25 cellular contexts compared by ENCODE assay signal in the genomic region with DNA sequence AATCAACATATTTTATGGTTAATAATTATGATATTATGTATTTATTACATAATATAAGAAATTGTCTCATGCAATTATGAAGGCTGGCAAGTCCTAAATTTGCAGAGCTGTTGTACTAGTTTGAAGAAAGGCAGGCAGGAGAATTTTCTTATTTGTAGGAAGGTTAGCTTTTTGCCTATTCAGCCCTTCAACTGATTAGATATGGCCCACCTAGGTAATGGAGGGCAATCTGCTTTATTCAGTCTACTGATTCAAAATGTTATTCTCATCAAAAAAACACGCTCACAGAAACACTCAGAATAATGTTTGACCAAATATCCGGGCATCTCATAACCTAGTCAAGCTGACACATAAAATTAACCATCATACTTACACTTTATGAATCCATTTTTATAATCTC.
"Had no signal": no experiment of that assay in that cellular context is flagged by ENCODE, and none has a peak within 500 bp of the region (broad histone marks: within the 10 kb centered on the region; RNA-seq: fewer than 3 reads in every experiment).

No MANE protein-coding gene starts in this region.

- H3K27ac ChIP-seq: stomach, suprapubic skin, testis, thoracic aorta, thyroid gland, tibial artery, tibial nerve, transverse colon, upper lobe of left lung, upper lobe of right lung, uterus, vagina had no signal

- DNase-seq: stimulated activated CD4-positive, alpha-beta T cell treated with anti-CD3 and anti-CD28 coated beads, Interleukin-2, amount 100 ng/mL, for 48 hours; stimulated activated CD4-positive, alpha-beta T cell treated with anti-CD3 and anti-CD28 coated beads, Interleukin-4, amount 100 ng/mL, for 1 hour; stimulated activated CD4-positive, alpha-beta T cell treated with anti-CD3 and anti-CD28 coated beads, Interleukin-4, amount 100 ng/mL, for 24 hours; stimulated activated CD4-positive, alpha-beta T cell treated with anti-CD3 and anti-CD28 coated beads, Interleukin-4, amount 100 ng/mL, for 4 hours; stimulated activated CD8-positive, alpha-beta memory T cell treated with anti-CD3 and anti-CD28 coated beads, Interleukin-4, amount 100 ng/mL, for 48 hours; stimulated activated naive B cell treated with anti-CD40 and anti-IgM and Interleukin-4, amounts not matched to agents 10 μg/mL and 1 μg/mL and 100 μg/mL, for 72 hours; stimulated activated naive CD4-positive, alpha-beta T cell; stimulated activated naive CD4-positive, alpha-beta T cell treated with Interleukin-2 at 50 U/mL for 16 hours; stimulated activated naive CD8-positive, alpha-beta T cell treated with anti-CD3 and anti-CD28 coated beads, Interleukin-15, amount 100 ng/mL, for 72 hours; stimulated activated naive CD8-positive, alpha-beta T cell treated with anti-CD3 and anti-CD28 coated beads, Interleukin-15, Interleukin-2, amounts not matched to agents 100 U/mL and 50 U/mL, for 24 hours; stomach; substantia nigra; testis; thyroid gland; tibial artery; transverse colon; upper lobe of left lung; upper lobe of right lung; uterus had no signal

- H3K36me3 ChIP-seq: stomach, suprapubic skin, thoracic aorta, thyroid gland, tibial artery, tibial nerve, transverse colon, upper lobe of left lung, upper lobe of right lung, uterus, vagina had no signal

- FAIRE-seq: urothelium cell line had no signal

- ATAC-seq: stimulated activated effector memory CD8-positive, alpha-beta T cell treated with anti-CD3 and anti-CD28 coated beads, Interleukin-12 subunit alpha, Interleukin-12 subunit beta, amount 100 ng/mL, for 72 hours; stimulated activated naive B cell treated with anti-CD40 and anti-IgM and Interleukin-4, amounts not matched to agents 10 μg/mL and 1 μg/mL and 100 μg/mL, for 72 hours; stimulated activated naive CD8-positive, alpha-beta T cell treated with anti-CD3 and anti-CD28 coated beads, Interleukin-15, amount 100 ng/mL, for 72 hours; stimulated activated naive CD8-positive, alpha-beta T cell treated with anti-CD3 and anti-CD28 coated beads, Interleukin-15, Interleukin-2, amounts not matched to agents 100 U/mL and 50 U/mL, for 24 hours; upper lobe of right lung had no signal

- H3K9me3 ChIP-seq: stomach, suprapubic skin, testis, thoracic aorta, thyroid gland, tibial artery, tibial nerve, transverse colon, upper lobe of left lung, upper lobe of right lung, uterus, vagina had no signal

- H3K4me1 ChIP-seq: stomach, suprapubic skin, testis, thyroid gland, tibial artery, tibial nerve, transverse colon, upper lobe of left lung, upper lobe of right lung, uterus, vagina had no signal

- H3K4me3 ChIP-seq: stomach, suprapubic skin, testis, thoracic aorta, thyroid gland, tibial artery, tibial nerve, transverse colon, upper lobe of left lung, upper lobe of right lung, uterus, vagina had no signal

- H3K27me3 ChIP-seq: stomach, suprapubic skin, testis, thyroid gland, tibial artery, tibial nerve, transverse colon, upper lobe of left lung, upper lobe of right lung, uterus, vagina had no signal
